16 cellular contexts compared by ENCODE assay signal in the genomic region with DNA sequence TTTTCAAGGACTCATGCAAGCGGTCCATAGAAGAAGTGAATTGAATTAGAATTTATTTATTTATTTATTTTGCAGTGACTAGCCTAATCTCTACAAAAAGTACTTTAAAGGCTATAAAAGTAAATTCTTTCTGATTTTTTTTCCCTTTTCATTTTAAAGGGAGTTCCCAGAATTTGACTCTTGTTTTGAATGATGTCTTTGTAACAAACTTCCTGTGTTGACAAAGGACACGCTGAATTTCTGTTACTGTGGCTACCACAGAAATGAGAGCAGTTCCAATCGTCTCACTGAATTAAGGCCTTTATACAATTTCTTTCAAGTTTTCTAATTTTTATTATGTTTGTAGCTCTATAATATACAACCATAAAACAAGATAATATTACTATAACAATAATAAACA. TPM values are rescaled to one million over a fixed set of nuclear protein-coding genes. Genes with fewer than 3 reads are reported as not detected.
DNase-seq lines count a peak whose midpoint lies in the region; ATAC-seq and TF ChIP-seq lines count a peak whose summit lies in the region.
"Had no signal": no experiment of that assay in that cellular context is flagged by ENCODE, and none has a peak within 500 bp of the region (broad histone marks: within the 10 kb centered on the region; RNA-seq: fewer than 3 reads in every experiment).

No MANE protein-coding gene starts in this region.

- no peak overlapping the region for H3K4me3 ChIP-seq in right lobe of liver
- no peak overlapping the region for H3K4me3 ChIP-seq in thyroid gland (replicated peaks in 1 of 3)
- H3K4me3 ChIP-seq: breast epithelium, thoracic aorta had no signal

- peaks cover 61% of the 10 kb centered on the region for H3K4me1 Mint-ChIP-seq in activated naive CD4-positive, alpha-beta T cell treated with anti-CD3 and anti-CD28 coated beads for 36 hours (ENCODE audit: low read depth)
- peaks cover 66% of the 10 kb centered on the region for H3K4me1 Mint-ChIP-seq in activated T-helper 1 cell treated with anti-CD3 and anti-CD28 coated beads, Interleukin-12 subunit alpha, Interleukin-12 subunit beta, Interleukin-2, Interleukin-4 antibody, amounts not matched to agents 30 ng/mL and 10 ng/mL and 1 ng/mL, durations not matched to agents 14 hours and 24 hours and 36 hours (ENCODE audit: low read depth)

- H3K27ac ChIP-seq in right lobe of liver: peak overlapping the region; percentile 10 to 56 (median 30)
- H3K27ac ChIP-seq in thyroid gland: peak overlapping the region; percentile 47 to 77 (median 75)
- H3K27ac ChIP-seq: thoracic aorta had no signal

- TF ChIP-seq POLR2A in right lobe of liver (IDR thresholded peaks at IDR 0.05) (no peak), thyroid gland (IDR thresholded peaks at IDR 0.05) (no peak)

- H3K9me3 ChIP-seq in right lobe of liver (no peaks in the 10 kb centered on the region), thyroid gland (no peaks in the 10 kb centered on the region)
- H3K9me3 ChIP-seq: breast epithelium, thoracic aorta had no signal

- no peaks in the 10 kb centered on the region for H3K9me3 Mint-ChIP-seq in activated naive CD4-positive, alpha-beta T cell treated with anti-CD3 and anti-CD28 coated beads for 36 hours
- peaks cover 8% of the 10 kb centered on the region for H3K9me3 Mint-ChIP-seq in activated T-helper 1 cell treated with anti-CD3 and anti-CD28 coated beads, Interleukin-12 subunit alpha, Interleukin-12 subunit beta, Interleukin-2, Interleukin-4 antibody, amounts not matched to agents 30 ng/mL and 10 ng/mL and 1 ng/mL, durations not matched to agents 14 hours and 24 hours and 36 hours

- H3K36me3 Mint-ChIP-seq in activated naive CD4-positive, alpha-beta T cell treated with anti-CD3 and anti-CD28 coated beads for 36 hours (ENCODE audit: low read depth): no peaks in the 10 kb centered on the region
- peaks cover 5% of the 10 kb centered on the region for H3K36me3 Mint-ChIP-seq in activated T-helper 1 cell treated with anti-CD3 and anti-CD28 coated beads, Interleukin-12 subunit alpha, Interleukin-12 subunit beta, Interleukin-2, Interleukin-4 antibody, amounts not matched to agents 30 ng/mL and 10 ng/mL and 1 ng/mL, durations not matched to agents 14 hours and 24 hours and 36 hours (ENCODE audit: low read depth)

- DNase-seq in activated naive CD4-positive, alpha-beta T cell treated with anti-CD3 and anti-CD28 coated beads for 36 hours: peak; percentile 27
- DNase-seq in activated naive CD4-positive, alpha-beta T cell treated with Interleukin-2 at 50 U/mL for 16 hours: no peak
- DNase-seq in activated T-helper 1 cell treated with anti-CD3 and anti-CD28 coated beads, Interleukin-12 subunit alpha, Interleukin-12 subunit beta, Interleukin-2, Interleukin-4 antibody, amounts not matched to agents 30 ng/mL and 10 ng/mL and 1 ng/mL, durations not matched to agents 14 hours and 24 hours and 36 hours (ENCODE audit: low spot score): peak; percentile 32
- DNase-seq in right lobe of liver (peak in 1 of 3 donors; percentile 8), thyroid gland (no peak), globus pallidus (ENCODE audit: low spot score) (no peak), LoVo (ENCODE audit: low spot score) (no peak)
- DNase-seq: ACHN; activated CD4-positive, CD25-positive, alpha-beta regulatory T cell treated with anti-CD3 and anti-CD28 coated beads, Interleukin-2, amount 50 U/mL, for 72 hours; left colon; NCI-H1436; NCI-H446; SW 1271 had no signal

- H3K4me1 ChIP-seq in right lobe of liver (peaks cover 0 to 22% (median 4%) of the 10 kb centered on the region in 4 donors), thyroid gland (peaks cover 0 to 5% of the 10 kb centered on the region in 2 donors)
- H3K4me1 ChIP-seq: breast epithelium had no signal

- TF ChIP-seq CTCF in right lobe of liver (IDR thresholded peaks at IDR 0.05) (no peak), thyroid gland (IDR thresholded peaks at IDR 0.05) (no peak)

- CTCF ChIA-PET in activated naive CD4-positive, alpha-beta T cell treated with anti-CD3 and anti-CD28 coated beads for 36 hours (lab: Charles Lee): interaction anchor here (0.7 to 7.7 kb wide), 5 partner anchors 10 to 325 kb away, joined by 3 to 133 read pairs (median 6); no protein-coding TSS in a partner anchor

- no peaks in the 10 kb centered on the region for H3K36me3 ChIP-seq in right lobe of liver
- no peaks in the 10 kb centered on the region for H3K36me3 ChIP-seq in thyroid gland
- H3K36me3 ChIP-seq: breast epithelium, thoracic aorta had no signal

- intact Hi-C loops in activated naive CD4-positive, alpha-beta T cell treated with anti-CD3 and anti-CD28 coated beads for 36 hours (cut with micrococcal nuclease): no loop called here
- intact Hi-C loops in activated T-helper 1 cell treated with anti-CD3 and anti-CD28 coated beads, Interleukin-12 subunit alpha, Interleukin-12 subunit beta, Interleukin-2, Interleukin-4 antibody, amounts not matched to agents 30 ng/mL and 10 ng/mL and 1 ng/mL, durations not matched to agents 14 hours and 24 hours and 36 hours (cut with micrococcal nuclease): no loop called here
- intact Hi-C loops in right lobe of liver (cut with DNase I) (no loop called here), thyroid gland (cut with DNase I) (loop anchor here (5.0 kb wide), 1 partner anchor 42 kb away; no protein-coding TSS in a partner anchor)

- no peak overlapping the region for H3K27ac Mint-ChIP-seq in activated naive CD4-positive, alpha-beta T cell treated with anti-CD3 and anti-CD28 coated beads for 36 hours
- H3K27ac Mint-ChIP-seq in activated T-helper 1 cell treated with anti-CD3 and anti-CD28 coated beads, Interleukin-12 subunit alpha, Interleukin-12 subunit beta, Interleukin-2, Interleukin-4 antibody, amounts not matched to agents 30 ng/mL and 10 ng/mL and 1 ng/mL, durations not matched to agents 14 hours and 24 hours and 36 hours: peak overlapping the region; percentile 96

- H3K27me3 ChIP-seq in right lobe of liver (no peaks in the 10 kb centered on the region), thyroid gland (no peaks in the 10 kb centered on the region)
- H3K27me3 ChIP-seq: breast epithelium had no signal

- WGBS in right lobe of liver (ENCODE audit: insufficient coverage, low coverage, low lambda C conversion rate, missing lambda C conversion rate): 41% methylated on average over 3 of the region's 3 CpGs
- WGBS in thyroid gland, 2 donors: 65 to 77% methylated on average over 3 of the region's 3 CpGs

- H3K4me3 Mint-ChIP-seq in activated naive CD4-positive, alpha-beta T cell treated with anti-CD3 and anti-CD28 coated beads for 36 hours: no peak overlapping the region
- no peak overlapping the region for H3K4me3 Mint-ChIP-seq in activated T-helper 1 cell treated with anti-CD3 and anti-CD28 coated beads, Interleukin-12 subunit alpha, Interleukin-12 subunit beta, Interleukin-2, Interleukin-4 antibody, amounts not matched to agents 30 ng/mL and 10 ng/mL and 1 ng/mL, durations not matched to agents 14 hours and 24 hours and 36 hours

- H3K27me3 Mint-ChIP-seq in activated naive CD4-positive, alpha-beta T cell treated with anti-CD3 and anti-CD28 coated beads for 36 hours (ENCODE audit: low read depth): no peaks in the 10 kb centered on the region
- no peaks in the 10 kb centered on the region for H3K27me3 Mint-ChIP-seq in activated T-helper 1 cell treated with anti-CD3 and anti-CD28 coated beads, Interleukin-12 subunit alpha, Interleukin-12 subunit beta, Interleukin-2, Interleukin-4 antibody, amounts not matched to agents 30 ng/mL and 10 ng/mL and 1 ng/mL, durations not matched to agents 14 hours and 24 hours and 36 hours (ENCODE audit: insufficient read depth)

- ATAC-seq in right lobe of liver (peak in 1 of 4 donors; percentile 19), HG03108 (IDR thresholded peaks at IDR 0.05; ENCODE audit: unreplicated experiment) (no peak)
- ATAC-seq: left colon had no signal

RNA-seq across cellular contexts. Expression of a gene that starts 46.3 kb away (rescaled TPM):
- total RNA-seq in activated naive CD4-positive, alpha-beta T cell treated with anti-CD3 and anti-CD28 coated beads for 36 hours: 10 to 100 TPM; 62.4 to 65.7 TPM
- 86.6 and 91.8 TPM in 2 replicates for total RNA-seq in activated T-helper 1 cell treated with anti-CD3 and anti-CD28 coated beads, Interleukin-12 subunit alpha, Interleukin-12 subunit beta, Interleukin-2, Interleukin-4 antibody, amounts not matched to agents 30 ng/mL and 10 ng/mL and 1 ng/mL, durations not matched to agents 14 hours and 24 hours and 36 hours
- 100 to 1,000 TPM in 5 of 6 experiments, 10 to 100 TPM in 1; 64.9 to 175 (median 150) TPM for total RNA-seq in right lobe of liver
- 10 to 100 TPM; 39.4 to 68.0 (median 47.4) TPM for total RNA-seq in thyroid gland

Comparison
In these comparisons a context has a peak if more than half of its experiments do, and no peak if none do; other contexts are left out.
1. DNase-seq: peak in activated naive CD4-positive, alpha-beta T cell treated with anti-CD3 and anti-CD28 coated beads for 36 hours (single experiment) and activated T-helper 1 cell treated with anti-CD3 and anti-CD28 coated beads, Interleukin-12 subunit alpha, Interleukin-12 subunit beta, Interleukin-2, Interleukin-4 antibody, amounts not matched to agents 30 ng/mL and 10 ng/mL and 1 ng/mL, durations not matched to agents 14 hours and 24 hours and 36 hours (single experiment); none in activated naive CD4-positive, alpha-beta T cell treated with Interleukin-2 at 50 U/mL for 16 hours (single experiment), thyroid gland (0 of 2), globus pallidus (single experiment) and LoVo (single experiment).